Comparison of ENCODE assay signal across 12 cellular contexts in genomic region chr19:27776020-27776419, GRCh38.
DNase-seq lines count a peak whose midpoint lies in the region; ATAC-seq, FAIRE-seq and TF ChIP-seq lines count a peak whose summit lies in the region.
"Had no signal": no experiment of that assay in that cellular context is flagged by ENCODE, and none has a peak within 500 bp of the region (broad histone marks: within the 10 kb centered on the region; RNA-seq: fewer than 3 reads in every experiment).

No MANE protein-coding gene starts in this region.

- H3K36me3 ChIP-seq in right atrium auricular region = peaks cover 34% of the 10 kb centered on the region
- no peaks in the 10 kb centered on the region for H3K36me3 ChIP-seq in upper lobe of right lung

- ATAC-seq in Right ventricle myocardium superior (ENCODE audit: poor library complexity) (no peak), upper lobe of right lung (peak; percentile 46)

- intact Hi-C loops in Right ventricle myocardium superior (cut with DNase I) (no loop called here), upper lobe of right lung (cut with DNase I) (no loop called here)

- no peak overlapping the region for H3K4me3 ChIP-seq in right atrium auricular region
- no peak overlapping the region for H3K4me3 ChIP-seq in upper lobe of right lung
- H3K4me3 ChIP-seq: esophagus squamous epithelium had no signal

- peak in 1 of 2 donors; percentile 16 for TF ChIP-seq CTCF in right atrium auricular region (IDR thresholded peaks at IDR 0.05)
- TF ChIP-seq CTCF in upper lobe of right lung (IDR thresholded peaks at IDR 0.05) = no peak

- H3K27ac ChIP-seq in right atrium auricular region (no peak overlapping the region), upper lobe of right lung (no peak overlapping the region)
- H3K27ac ChIP-seq: esophagus squamous epithelium had no signal

- DNase-seq in right atrium auricular region (ENCODE audit: low spot score) = peak; percentile 50
- DNase-seq in Right ventricle myocardium superior = no peak
- DNase-seq in NAMALWA (ENCODE audit: low spot score) = peak; percentile 63
- DNase-seq in ecto neural progenitor cell (ENCODE audit: low spot score) = peak; percentile 17
- DNase-seq in upper lobe of right lung = no peak
- no peak for DNase-seq in frontal cortex (ENCODE audit: low spot score in 2 of 2)
- no peak for DNase-seq in NCI-H146 treated with DMSO at 0.1 percent for 48 hours (lab: John Stamatoyannopoulos, UW; ENCODE audit: unreplicated experiment)
- no peak for DNase-seq in mucosa of gallbladder (ENCODE audit: low spot score)
- DNase-seq: esophagus squamous epithelium; GF-D8; NCI-H1930; stimulated activated naive CD4-positive, alpha-beta T cell treated with Interleukin-2 at 50 U/mL for 16 hours had no signal

- no peak for FAIRE-seq in frontal cortex (lab: Jason Lieb, UNC)

- no peaks in the 10 kb centered on the region for H3K27me3 ChIP-seq in right atrium auricular region
- no peaks in the 10 kb centered on the region for H3K27me3 ChIP-seq in upper lobe of right lung
- H3K27me3 ChIP-seq: esophagus squamous epithelium had no signal

- H3K9me3 ChIP-seq in right atrium auricular region (no peaks in the 10 kb centered on the region), upper lobe of right lung (no peaks in the 10 kb centered on the region)

- H3K4me1 ChIP-seq in right atrium auricular region = no peaks in the 10 kb centered on the region
- H3K4me1 ChIP-seq in upper lobe of right lung = no peaks in the 10 kb centered on the region
- H3K4me1 ChIP-seq: esophagus squamous epithelium had no signal

Comparison
In these comparisons a context has a peak if more than half of its experiments do, and no peak if none do; other contexts are left out.
1. DNase-seq: peak in right atrium auricular region (single experiment), NAMALWA (single experiment) and ecto neural progenitor cell (single experiment); none in Right ventricle myocardium superior (single experiment), upper lobe of right lung (single experiment), frontal cortex (0 of 2), NCI-H146 treated with DMSO at 0.1 percent for 48 hours (single experiment) and mucosa of gallbladder (single experiment).